ENCODE assay signal across 5 cellular contexts in the genomic region with DNA sequence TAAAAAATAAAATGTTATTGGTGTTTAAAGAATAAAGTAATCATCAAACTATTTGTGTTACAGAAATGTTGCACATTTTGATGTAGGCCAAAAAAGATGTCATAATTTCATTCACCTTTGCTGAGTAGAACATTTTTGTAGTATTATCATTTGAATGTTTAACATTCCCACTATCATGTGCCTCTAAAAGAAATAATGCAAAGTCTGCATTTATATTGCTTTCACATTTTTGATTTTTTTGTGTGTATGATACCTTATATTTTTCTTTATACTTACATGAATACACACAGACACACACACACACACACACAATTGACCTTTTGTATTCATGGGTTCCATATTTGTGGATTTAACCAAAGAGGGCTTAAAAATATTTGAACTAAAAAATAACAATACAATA.
"Had no signal": no experiment of that assay in that cellular context is flagged by ENCODE, and none has a peak within 500 bp of the region (broad histone marks: within the 10 kb centered on the region; RNA-seq: fewer than 3 reads in every experiment).

No MANE protein-coding gene starts in this region.

- H3K4me2 ChIP-seq: KMS-11 had no signal

- H3K9ac ChIP-seq: KMS-11 had no signal

- FAIRE-seq: HTR-8/SVneo had no signal

- DNase-seq: KBM-7, KG1 had no signal

- H3K27ac ChIP-seq: HL-60, KMS-11 had no signal
